Comparison of ENCODE assay signal across 8 cellular contexts in genomic region chr1:231091853-231092301, GRCh38. TPM values are rescaled to one million over a fixed set of nuclear protein-coding genes. Genes with fewer than 3 reads are reported as not detected.
DNase-seq lines count a peak whose midpoint lies in the region; ATAC-seq and TF ChIP-seq lines count a peak whose summit lies in the region.

No MANE protein-coding gene starts in this region.

- ATAC-seq in gastrocnemius medialis: no peak

- intact Hi-C loops in stomach (cut with DNase I; ENCODE audit: low total_unique reads) (no loop called here), gastrocnemius medialis (cut with DNase I; ENCODE audit: low total_unique reads) (no loop called here)

- H3K36me3 ChIP-seq in stomach (no peaks in the 10 kb centered on the region), gastrocnemius medialis (no peaks in the 10 kb centered on the region)

- H3K4me3 ChIP-seq in stomach (no peak overlapping the region), gastrocnemius medialis (no peak overlapping the region)

- no peak for TF ChIP-seq EP300 in stomach (IDR thresholded peaks at IDR 0.05)

- DNase-seq in DMS53 (lab: John Stamatoyannopoulos, UW): peak; percentile 36
- DNase-seq in DMS53 treated with DMSO at 0.1 percent for 48 hours (lab: John Stamatoyannopoulos, UW; ENCODE audit: unreplicated experiment): no peak
- peak; percentile 74 for DNase-seq in NCI-H1694 treated with DMSO at 0.1 percent for 48 hours (lab: John Stamatoyannopoulos, UW)
- DNase-seq in activated T-cell treated with anti-CD3 and anti-CD28 coated beads for 1 hour (ENCODE audit: low read depth): peak; percentile 27
- DNase-seq in inferior parietal cortex (ENCODE audit: extremely low spot score): peak; percentile 17
- DNase-seq in stomach: peak; percentile 46
- no peak for DNase-seq in NCI-H226
- no peak for DNase-seq in gastrocnemius medialis

- H3K4me1 ChIP-seq in stomach (no peaks in the 10 kb centered on the region), gastrocnemius medialis (peaks cover 0 to 6% of the 10 kb centered on the region in 2 donors)

- H3K27ac ChIP-seq in stomach: no peak overlapping the region
- H3K27ac ChIP-seq in gastrocnemius medialis: no peak overlapping the region

- no peak for TF ChIP-seq POLR2A in stomach (IDR thresholded peaks at IDR 0.05)
- TF ChIP-seq POLR2A in gastrocnemius medialis (IDR thresholded peaks at IDR 0.05): no peak

- H3K9me3 ChIP-seq in stomach: no peaks in the 10 kb centered on the region
- H3K9me3 ChIP-seq in gastrocnemius medialis: no peaks in the 10 kb centered on the region

- H3K27me3 ChIP-seq in stomach (peaks cover 0 to 12% (median 0%) of the 10 kb centered on the region in 3 donors), gastrocnemius medialis (no peaks in the 10 kb centered on the region)

- 64 to 72% (median 65%) methylated on average over 12 to 13 of the region's 13 CpGs for WGBS in stomach, 5 donors

- TF ChIP-seq CTCF in stomach (IDR thresholded peaks at IDR 0.05): peak in 4 of 7 experiments; percentile 27 to 43 (median 35)
- peak in 2 of 5 experiments; percentile 16 to 20 for TF ChIP-seq CTCF in gastrocnemius medialis (IDR thresholded peaks at IDR 0.05 in 4 of 5, conservative IDR thresholded peaks at IDR 0.05 in 1 of 5)

- in situ Hi-C loops in gastrocnemius medialis (cut with MboI; ENCODE audit: low sequenced_read_pairs in 4 of 4): no loop called here

RNA-seq across cellular contexts. Expression of gene FAM89A, which starts 51.8 kb away (rescaled TPM):
- total RNA-seq in stomach: 10 to 100 TPM in 3 of 5 donors, 1 to 10 TPM in 1, under 1 TPM in 1; 0.89 to 28.0 (median 12.1) TPM
- 10 to 100 TPM in 2 of 3 donors, 1 to 10 TPM in 1; 7.9 to 31.9 (median 29.3) TPM for polyA plus RNA-seq in stomach
- 1 to 10 TPM; 2.1 to 8.6 (median 5.3) TPM for total RNA-seq in gastrocnemius medialis

Comparison
In these comparisons a context has a peak if more than half of its experiments do, and no peak if none do; other contexts are left out.
1. DNase-seq: peak in DMS53 (single experiment), NCI-H1694 treated with DMSO at 0.1 percent for 48 hours (single experiment), activated T-cell treated with anti-CD3 and anti-CD28 coated beads for 1 hour (single experiment), inferior parietal cortex (single experiment) and stomach (single experiment); none in DMS53 treated with DMSO at 0.1 percent for 48 hours (single experiment), NCI-H226 (single experiment) and gastrocnemius medialis (0 of 2).